ENCODE assay signal across 8 cellular contexts in genomic region chr11:130916238-130916855, GRCh38. TPM values are rescaled to one million over a fixed set of nuclear protein-coding genes. Genes with fewer than 3 reads are reported as not detected.
DNase-seq lines count a peak whose midpoint lies in the region; ATAC-seq and TF ChIP-seq lines count a peak whose summit lies in the region.

Gene SNX19 (minus strand): TSS chr11:130916479. CDS start chr11:130915939, 540 bp downstream.

- POLR2A ChIA-PET in CD8-positive, alpha-beta memory T cell (lab: Charles Lee), result no interaction called here

- H3K4me1 ChIP-seq in CD8-positive, alpha-beta memory T cell (ENCODE audit: insufficient read depth, low read length), result peaks cover 31% of the 10 kb centered on the region
- H3K4me1 ChIP-seq in lung (ENCODE audit: control insufficient read depth in 2 of 2, insufficient read depth in 2 of 2, low read length in 2 of 2), result peaks cover 7 to 14% of the 10 kb centered on the region in 2 donors

- peaks cover 9 to 32% (median 13%) of the 10 kb centered on the region in 5 donors for H3K9me3 Mint-ChIP-seq in CD8-positive, alpha-beta memory T cell

- peak within 1 kb of the TSS; percentile 69 to 97 (median 94) for H3K27ac Mint-ChIP-seq in CD8-positive, alpha-beta memory T cell

- no peaks in the 10 kb centered on the region for H3K9me3 ChIP-seq in CD8-positive, alpha-beta memory T cell (ENCODE audit: low read length)
- H3K9me3 ChIP-seq in lung (ENCODE audit: control insufficient read depth in 2 of 2, insufficient read depth in 1 of 2, low read length in 1 of 2), result no peaks in the 10 kb centered on the region

- H3K27ac ChIP-seq in CD8-positive, alpha-beta memory T cell (ENCODE audit: low read depth, low read length), result peak within 1 kb of the TSS; percentile 86
- peak within 1 kb of the TSS; percentile 93 to 95 for H3K27ac ChIP-seq in lung (ENCODE audit: low read depth in 1 of 2, low read length in 1 of 2)

- no peaks in the 10 kb centered on the region for H3K27me3 ChIP-seq in CD8-positive, alpha-beta memory T cell (ENCODE audit: insufficient read depth, low read length, poor library complexity, severe bottlenecking)
- no peaks in the 10 kb centered on the region for H3K27me3 ChIP-seq in lung (ENCODE audit: control insufficient read depth, insufficient read depth)

- DNase-seq in CD8-positive, alpha-beta memory T cell, result peak; percentile 85 to 92 (median 87)
- DNase-seq in NCI-H82 (lab: John Stamatoyannopoulos, UW), result peak; percentile 86
- peak; percentile 53 to 87 for DNase-seq in activated CD8-positive, alpha-beta memory T cell treated with anti-CD3 and anti-CD28 coated beads for 1 hour (ENCODE audit: extremely low read depth in 1 of 2, low read depth in 1 of 2)
- DNase-seq in effector CD4-positive, alpha-beta T cell, result peak; percentile 84
- peak; percentile 91 for DNase-seq in lung (ENCODE audit: low spot score)
- peak; percentile 79 to 86 (median 81) for DNase-seq in stimulated activated CD4-positive, alpha-beta T cell treated with anti-CD3 and anti-CD28 coated beads, TNF-alpha, amount 100 ng/mL, for 4 hours (ENCODE audit: low read depth in 3 of 3)

- peak within 1 kb of the TSS; percentile 71 for H3K4me3 ChIP-seq in CD8-positive, alpha-beta memory T cell (ENCODE audit: low read length)
- peak within 1 kb of the TSS; percentile 98 for H3K4me3 ChIP-seq in lung

- H3K4me1 Mint-ChIP-seq in CD8-positive, alpha-beta memory T cell, result peaks cover 17 to 51% (median 44%) of the 10 kb centered on the region in 3 donors

- peak; percentile 98 for ATAC-seq in GM19397 (IDR thresholded peaks at IDR 0.05; ENCODE audit: unreplicated experiment)
- peak; percentile 99 for ATAC-seq in HG03565 (IDR thresholded peaks at IDR 0.05; ENCODE audit: unreplicated experiment)
- ATAC-seq in lung (ENCODE audit: insufficient read depth, low FRiP score), result peak; percentile 100

- H3K4me3 Mint-ChIP-seq in CD8-positive, alpha-beta memory T cell, result peak within 1 kb of the TSS; percentile 84 to 90 (median 89)

- 1% methylated on average over 65 to 72 of the region's 72 CpGs for WGBS in lung, 2 donors

- peaks cover 3% of the 10 kb centered on the region for H3K36me3 ChIP-seq in CD8-positive, alpha-beta memory T cell (ENCODE audit: insufficient read depth, low read length)
- peaks cover 0 to 13% of the 10 kb centered on the region in 2 donors for H3K36me3 ChIP-seq in lung (ENCODE audit: control insufficient read depth in 2 of 2, insufficient read depth in 2 of 2, low read length in 2 of 2)

- H3K36me3 Mint-ChIP-seq in CD8-positive, alpha-beta memory T cell, result peaks cover 12 to 40% (median 30%) of the 10 kb centered on the region in 3 donors

- TF ChIP-seq CTCF in lung (IDR thresholded peaks at IDR 0.05; ENCODE audit: control extremely low read depth, extremely low read depth), result peak; percentile 83

- peaks cover 9 to 30% of the 10 kb centered on the region in 2 donors for H3K27me3 Mint-ChIP-seq in CD8-positive, alpha-beta memory T cell

- CTCF ChIA-PET in CD8-positive, alpha-beta memory T cell (lab: Charles Lee), result interaction anchor here (0.6 to 4.9 kb wide), 15 partner anchors 9 to 1021 kb away, joined by 3 to 44 read pairs (median 4); partner anchors contain the start of gene NFRKB

RNA-seq across cellular contexts. Expression of gene SNX19, which starts in this region (rescaled TPM):
- total RNA-seq in CD8-positive, alpha-beta memory T cell, result 10 to 100 TPM; 41.2 to 44.4 TPM
- polyA plus RNA-seq in CD8-positive, alpha-beta memory T cell, result 21.9 TPM
- total RNA-seq in lung, result 10 to 100 TPM; 57.4 to 64.3 TPM
- polyA plus RNA-seq in lung, result 10 to 100 TPM; 13.9 to 27.8 TPM

Comparison
In these comparisons a context has a peak if more than half of its experiments do, and no peak if none do; other contexts are left out.
1. Peak in every context shown above with its lines: DNase-seq, ATAC-seq, H3K4me3 ChIP-seq and H3K27ac ChIP-seq.